ENCODE assay signal across 21 cellular contexts in the genomic region with DNA sequence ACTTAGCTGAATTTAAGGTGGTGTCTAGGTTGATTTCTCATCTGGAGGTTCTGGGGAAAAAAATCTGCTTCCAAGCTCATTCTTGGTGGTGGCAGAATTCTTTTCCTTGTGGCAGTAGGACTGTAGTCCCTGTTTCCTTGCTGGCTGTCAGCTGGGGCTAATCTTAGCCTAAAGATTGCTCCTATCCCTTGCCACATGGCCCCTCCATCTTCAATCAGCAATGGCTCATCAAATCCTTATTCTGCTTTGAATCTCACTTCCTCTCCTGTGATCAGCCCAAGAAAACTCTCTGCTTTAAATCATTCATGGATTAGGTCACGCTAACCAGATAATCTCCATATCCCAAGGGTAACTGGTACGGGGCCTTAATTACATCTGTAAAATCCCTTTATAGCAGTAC. TPM values are rescaled to one million over a fixed set of nuclear protein-coding genes. Genes with fewer than 3 reads are reported as not detected.
DNase-seq lines count a peak whose midpoint lies in the region; ATAC-seq and TF ChIP-seq lines count a peak whose summit lies in the region.
"Had no signal": no experiment of that assay in that cellular context is flagged by ENCODE, and none has a peak within 500 bp of the region (broad histone marks: within the 10 kb centered on the region; RNA-seq: fewer than 3 reads in every experiment).

No MANE protein-coding gene starts in this region.

- intact Hi-C loops in heart right ventricle (cut with DNase I) (loop anchor here in 3 of 10 donors (5.0 to 10.0 kb wide), 3 partner anchors 60 to 702 kb away; no protein-coding TSS in a partner anchor), Right ventricle myocardium superior (cut with DNase I) (no loop called here)
- intact Hi-C loops in activated CD8-positive, alpha-beta T cell treated with anti-CD3 and anti-CD28 coated beads for 36 hours (cut with micrococcal nuclease): no loop called here

- peak overlapping the region in 2 of 3 experiments; percentile 84 to 98 for H3K27ac Mint-ChIP-seq in nephron
- H3K27ac Mint-ChIP-seq in activated CD8-positive, alpha-beta T cell treated with anti-CD3 and anti-CD28 coated beads for 36 hours: no peak overlapping the region

- H3K9me3 Mint-ChIP-seq in nephron: no peaks in the 10 kb centered on the region
- H3K9me3 Mint-ChIP-seq in activated CD8-positive, alpha-beta T cell treated with anti-CD3 and anti-CD28 coated beads for 36 hours: no peaks in the 10 kb centered on the region

- no peak overlapping the region for H3K4me3 ChIP-seq in heart right ventricle

- H3K36me3 Mint-ChIP-seq in nephron (ENCODE audit: low read depth): no peaks in the 10 kb centered on the region
- no peaks in the 10 kb centered on the region for H3K36me3 Mint-ChIP-seq in activated CD8-positive, alpha-beta T cell treated with anti-CD3 and anti-CD28 coated beads for 36 hours (ENCODE audit: low read depth)

- no peak overlapping the region for H3K4me3 Mint-ChIP-seq in nephron
- no peak overlapping the region for H3K4me3 Mint-ChIP-seq in activated CD8-positive, alpha-beta T cell treated with anti-CD3 and anti-CD28 coated beads for 36 hours

- H3K36me3 ChIP-seq in heart right ventricle: peaks cover 0 to 8% (median 0%) of the 10 kb centered on the region in 9 donors

- POLR2A ChIA-PET in RWPE1 (lab: Yijun Ruan, JAX; ENCODE audit: low non-redundant PET): no interaction called here
- POLR2A ChIA-PET in activated CD8-positive, alpha-beta T cell treated with anti-CD3 and anti-CD28 coated beads for 36 hours (lab: Charles Lee): no interaction called here

- TF ChIP-seq CTCF in heart right ventricle (IDR thresholded peaks at IDR 0.05) (no peak), RWPE1 (conservative IDR thresholded peaks at IDR 0.05; ENCODE audit: low read depth) (no peak), nephron (IDR thresholded peaks at IDR 0.05; ENCODE audit: unreplicated experiment in 3 of 3) (no peak)
- TF ChIP-seq CTCF in activated CD8-positive, alpha-beta T cell treated with anti-CD3 and anti-CD28 coated beads for 36 hours (IDR thresholded peaks at IDR 0.05): no peak

- CTCF ChIA-PET in RWPE1 (lab: Yijun Ruan, JAX): no interaction called here
- CTCF ChIA-PET in activated CD8-positive, alpha-beta T cell treated with anti-CD3 and anti-CD28 coated beads for 36 hours (lab: Charles Lee): interaction anchor here (1.8 to 1.9 kb wide), 2 partner anchors 12 to 61 kb away, joined by 5 read pairs; no protein-coding TSS in a partner anchor

- peaks cover 0 to 18% (median 0%) of the 10 kb centered on the region in 7 donors for H3K27me3 ChIP-seq in heart right ventricle

- ATAC-seq in heart right ventricle (no peak), Right ventricle myocardium superior (ENCODE audit: poor library complexity) (no peak), GM21515 (IDR thresholded peaks at IDR 0.05; ENCODE audit: unreplicated experiment) (no peak)
- ATAC-seq in activated CD8-positive, alpha-beta T cell treated with anti-CD3 and anti-CD28 coated beads for 36 hours: no peak
- ATAC-seq: Panc1 had no signal

- WGBS in heart right ventricle, 2 donors: 88 to 91% methylated on average over 2 of the region's 2 CpGs

- peak overlapping the region in 6 of 10 donors; percentile 19 to 75 (median 48) for H3K27ac ChIP-seq in heart right ventricle
- peak overlapping the region; percentile 85 for H3K27ac ChIP-seq in RWPE1

- no peaks in the 10 kb centered on the region for H3K9me3 ChIP-seq in heart right ventricle
- H3K9me3 ChIP-seq: SK-N-SH had no signal

- peaks cover 71% of the 10 kb centered on the region for H3K27me3 Mint-ChIP-seq in nephron (ENCODE audit: low read depth)
- H3K27me3 Mint-ChIP-seq in activated CD8-positive, alpha-beta T cell treated with anti-CD3 and anti-CD28 coated beads for 36 hours: peaks cover 51% of the 10 kb centered on the region

- H3K4me1 ChIP-seq in heart right ventricle: peaks cover 0 to 68% (median 26%) of the 10 kb centered on the region in 9 donors

- DNase-seq in heart right ventricle (no peak), Right ventricle myocardium superior (no peak), RWPE1 (ENCODE audit: low spot score) (no peak), mesenteric fat pad (ENCODE audit: low spot score) (no peak)
- no peak for DNase-seq in activated CD8-positive, alpha-beta T cell treated with anti-CD3 and anti-CD28 coated beads for 36 hours
- DNase-seq: DMS153, DND-41, H7, KBM-7, NCI-H1105 treated with DMSO at 0.1 percent for 48 hours, NCI-H146, NCI-H2029, NCI-H446 treated with DMSO at 0.1 percent for 48 hours, NCI-H526, SK-N-SH had no signal

- H3K4me1 Mint-ChIP-seq in nephron: peaks cover 82% of the 10 kb centered on the region
- peaks cover 15% of the 10 kb centered on the region for H3K4me1 Mint-ChIP-seq in activated CD8-positive, alpha-beta T cell treated with anti-CD3 and anti-CD28 coated beads for 36 hours (ENCODE audit: low read depth)

RNA-seq across cellular contexts. Expression of a gene that starts 6.6 kb away (rescaled TPM):
- total RNA-seq in heart right ventricle: 10 to 100 TPM in 1 of 10 donors, 1 to 10 TPM in 9; 3.1 to 18.1 (median 7.7) TPM
- polyA plus RNA-seq in heart right ventricle: 10 to 100 TPM in 1 of 2 donors, 1 to 10 TPM in 1; 3.1 to 12.4 TPM
- total RNA-seq in Right ventricle myocardium superior: 5.0 TPM
- total RNA-seq in mesenteric fat pad: 25.6 TPM
- not detected for total RNA-seq in activated CD8-positive, alpha-beta T cell treated with anti-CD3 and anti-CD28 coated beads for 36 hours
- total RNA-seq: A172, LHCN-M2, MCF 10A had no signal
- polyA plus RNA-seq: SK-N-SH had no signal
